11 cellular contexts compared by ENCODE assay signal in genomic region chr1:235076504-235077162, GRCh38. TPM values are rescaled to one million over a fixed set of nuclear protein-coding genes. Genes with fewer than 3 reads are reported as not detected.
DNase-seq lines count a peak whose midpoint lies in the region; ATAC-seq, FAIRE-seq and TF ChIP-seq lines count a peak whose summit lies in the region.
"Had no signal": no experiment of that assay in that cellular context is flagged by ENCODE, and none has a peak within 500 bp of the region (broad histone marks: within the 10 kb centered on the region; RNA-seq: fewer than 3 reads in every experiment).

No MANE protein-coding gene starts in this region.

- H3K27ac Mint-ChIP-seq in nephron = peak overlapping the region in 2 of 3 experiments; percentile 49 to 56

- peaks cover 42% of the 10 kb centered on the region for H3K4me1 Mint-ChIP-seq in nephron

- no peak overlapping the region for H2AFZ ChIP-seq in GM12878 (ENCODE audit: control insufficient read depth, low read depth, low read length)

- H3K79me2 ChIP-seq in GM12878 (ENCODE audit: control insufficient read depth, insufficient read depth, low read length) = peaks cover 11% of the 10 kb centered on the region

- 95% methylated on average over 16 of the region's 16 CpGs for WGBS in right cardiac atrium
- WGBS in GM12878 (ENCODE audit: insufficient coverage, insufficient replicate concordance, low lambda C conversion rate, missing lambda C conversion rate) = 98% methylated on average over 16 of the region's 16 CpGs
- WGBS in aorta, 2 donors = 95% methylated on average over 16 of the region's 16 CpGs
- WGBS in ovary, 3 donors = 96 to 98% (median 96%) methylated on average over 16 of the region's 16 CpGs

- no peaks in the 10 kb centered on the region for H3K36me3 Mint-ChIP-seq in nephron (ENCODE audit: low read depth)
- H3K36me3 Mint-ChIP-seq: CD8-positive, alpha-beta memory T cell had no signal

- H3K4me3 ChIP-seq in right cardiac atrium (ENCODE audit: low read length) = no peak overlapping the region
- peak overlapping the region; percentile 9; the same call in 1 of the 2 replicates for H3K4me3 ChIP-seq in GM12878
- H3K4me3 ChIP-seq in aorta (ENCODE audit: low read length in 2 of 2) = no peak overlapping the region
- no peak overlapping the region for H3K4me3 ChIP-seq in ovary

- DNase-seq in right cardiac atrium = peak in 1 of 3 donors; percentile 40
- DNase-seq in left cardiac atrium = no peak
- no peak for DNase-seq in GM12878 (ENCODE audit: low read depth, low spot score)
- peak in 1 of 2 donors; percentile 37 for DNase-seq in aorta
- DNase-seq in ovary = no peak
- DNase-seq: CD8-positive, alpha-beta memory T cell; central memory CD4-positive, alpha-beta T cell; NCI-H748 treated with DMSO at 0.1 percent for 48 hours had no signal

- H3K27me3 ChIP-seq in right cardiac atrium (ENCODE audit: control insufficient read depth, insufficient read depth) (no peaks in the 10 kb centered on the region), GM12878 (replicated peaks in 1 of 2; ENCODE audit: control insufficient read depth in 2 of 2, insufficient read depth in 2 of 2, low read length in 1 of 2) (no peaks in the 10 kb centered on the region), aorta (ENCODE audit: control insufficient read depth in 1 of 2, insufficient read depth in 2 of 2, low read length in 1 of 2) (no peaks in the 10 kb centered on the region), ovary (no peaks in the 10 kb centered on the region)

- H3K4me2 ChIP-seq in GM12878 (ENCODE audit: control insufficient read depth, insufficient read depth) = peak overlapping the region; percentile 76

- SMC1A ChIA-PET in GM12878 (lab: Charles Lee; ENCODE audit: uncharacterized antibody, unreplicated experiment) = interaction anchor here (0.8 to 11.3 kb wide), 12 partner anchors 26 to 577 kb away, joined by 3 to 174 read pairs (median 5); no protein-coding TSS in a partner anchor

- H3K27me3 Mint-ChIP-seq in nephron (ENCODE audit: low read depth) = peaks cover 4% of the 10 kb centered on the region
- H3K27me3 Mint-ChIP-seq: CD8-positive, alpha-beta memory T cell had no signal

- CTCF ChIA-PET in GM12878 (lab: Yijun Ruan, JAX) = interaction anchor here (1.0 to 2.1 kb wide), 2 partner anchors 65 to 98 kb away, joined by 3 to 9 read pairs; no protein-coding TSS in a partner anchor

- H3K9ac ChIP-seq in GM12878 (ENCODE audit: control insufficient read depth, insufficient read depth, low read length) = peak overlapping the region; percentile 66

- no TSS peak for BruUV-seq in GM12878 (replicated peaks; lab: Mats Ljungman, UMichigan)

- intact Hi-C loops in right cardiac atrium (cut with DNase I) (loop anchor here (5.0 to 10.0 kb wide), 9 partner anchors 84 to 469 kb away; no protein-coding TSS in a partner anchor), left cardiac atrium (cut with DNase I) (loop anchor here (5.0 to 10.0 kb wide), 4 partner anchors 74 to 469 kb away; no protein-coding TSS in a partner anchor), GM12878 (cut with micrococcal nuclease; ENCODE audit: unreplicated experiment) (loop anchor here (1.0 kb wide), 1 partner anchor 98 kb away; no protein-coding TSS in a partner anchor), aorta (cut with DNase I) (loop anchor here (5.0 kb wide), 5 partner anchors 94 to 464 kb away; partner anchors contain the start of gene IRF2BP2 (in 1 of the 2)), ovary (cut with DNase I) (loop anchor here in 3 of 4 donors (5.0 to 10.0 kb wide), 4 partner anchors 79 to 342 kb away; no protein-coding TSS in a partner anchor)

- FAIRE-seq in GM12878 (lab: Jason Lieb, UNC) = no peak

- H3K9me3 Mint-ChIP-seq in nephron = no peaks in the 10 kb centered on the region
- H3K9me3 Mint-ChIP-seq: CD8-positive, alpha-beta memory T cell had no signal

- TF ChIP-seq RAD21 in GM12878 (IDR thresholded peaks at IDR 0.05; ENCODE audit: insufficient read depth, low read depth, low read length) = no peak

- H3K4me1 ChIP-seq in right cardiac atrium (ENCODE audit: control insufficient read depth, insufficient read depth, low read length) (peaks cover 31% of the 10 kb centered on the region), GM12878 (ENCODE audit: control insufficient read depth, insufficient read depth, low read length) (peaks cover 70% of the 10 kb centered on the region), aorta (ENCODE audit: control insufficient read depth in 1 of 2, insufficient read depth in 2 of 2, low read length in 2 of 2) (peaks cover 0 to 5% of the 10 kb centered on the region in 2 donors), ovary (ENCODE audit: insufficient read depth) (peaks cover 11% of the 10 kb centered on the region)

- no peak for ATAC-seq in right cardiac atrium
- ATAC-seq in left cardiac atrium = no peak
- no peak for ATAC-seq in GM12878
- no peak for ATAC-seq in aorta (ENCODE audit: low FRiP score)
- no peak for ATAC-seq in HG02571 (IDR thresholded peaks at IDR 0.05; ENCODE audit: unreplicated experiment)
- no peak for ATAC-seq in HG03175 (IDR thresholded peaks at IDR 0.05; ENCODE audit: unreplicated experiment)

- H3K36me3 ChIP-seq in GM12878 (ENCODE audit: control insufficient read depth in 2 of 2, insufficient read depth in 2 of 2, low read length in 1 of 2) (no peaks in the 10 kb centered on the region), aorta (ENCODE audit: control insufficient read depth in 1 of 2, insufficient read depth in 2 of 2, low read length in 1 of 2) (no peaks in the 10 kb centered on the region), ovary (no peaks in the 10 kb centered on the region)

- RAD21 ChIA-PET in GM12878 (lab: Charles Lee; ENCODE audit: unreplicated experiment) = interaction anchor here (0.7 to 7.9 kb wide), 22 partner anchors 25 to 578 kb away, joined by 3 to 85 read pairs (median 4); no protein-coding TSS in a partner anchor

- TF ChIP-seq EP300 in GM12878 (IDR thresholded peaks at IDR 0.05; ENCODE audit: borderline replicate concordance in 1 of 2, control insufficient read depth in 1 of 2, low read depth in 2 of 2, low read length in 2 of 2) (no peak), ovary (IDR thresholded peaks at IDR 0.05) (no peak)

- no peaks in the 10 kb centered on the region for H4K20me1 ChIP-seq in GM12878 (ENCODE audit: control insufficient read depth, insufficient read depth)

- no peak for TF ChIP-seq CTCF in GM12878 (IDR thresholded peaks at IDR 0.05 in 2 of 3, conservative IDR thresholded peaks at IDR 0.05 in 1 of 3; ENCODE audit: control insufficient read depth in 2 of 3, extremely low read depth in 1 of 3, insufficient read depth in 1 of 3, low read depth in 3 of 3, low read length in 3 of 3)
- TF ChIP-seq CTCF in nephron (IDR thresholded peaks at IDR 0.05; ENCODE audit: unreplicated experiment in 3 of 3) = no peak
- no peak for TF ChIP-seq CTCF in ovary (IDR thresholded peaks at IDR 0.05)

- POLR2A ChIA-PET in GM12878 (lab: Charles Lee) = interaction anchor here (0.7 to 1.9 kb wide), 7 partner anchors 60 to 479 kb away, joined by 3 to 12 read pairs (median 3); no protein-coding TSS in a partner anchor

- no peak overlapping the region for H3K4me3 Mint-ChIP-seq in nephron

- in situ Hi-C loops in GM12878 (cut with MboI) = loop anchor here (25.0 kb wide), 1 partner anchor 964 kb away; no protein-coding TSS in a partner anchor

- TF ChIP-seq POLR2A in GM12878 (IDR thresholded peaks at IDR 0.05; ENCODE audit: low read depth, low read length) (no peak; the same call in 1 of the 2 replicates), ovary (IDR thresholded peaks at IDR 0.05) (no peak)

- H3K9me3 ChIP-seq in right cardiac atrium (ENCODE audit: control insufficient read depth, low read length) (no peaks in the 10 kb centered on the region), GM12878 (replicated peaks; ENCODE audit: control insufficient read depth, insufficient read depth, low read length) (no peaks in the 10 kb centered on the region), aorta (ENCODE audit: control insufficient read depth, low read length) (no peaks in the 10 kb centered on the region), ovary (no peaks in the 10 kb centered on the region)

- H3K27ac ChIP-seq in right cardiac atrium (ENCODE audit: low read length) (peak overlapping the region; percentile 75), GM12878 (ENCODE audit: control insufficient read depth, insufficient read depth) (peak overlapping the region; percentile 95), aorta (ENCODE audit: low read depth in 1 of 2, low read length in 2 of 2) (peak overlapping the region; percentile 32 to 70), ovary (no peak overlapping the region)

TF ChIP-seq in GM12878, 131 proteins besides CTCF, POLR2A, EP300 and RAD21 (continues in another document):
- TF ChIP-seq LARP7 (IDR thresholded peaks at IDR 0.05) = 0 out of 2 replicates have a peak, but pooled peaks have one; percentile 30
- TF ChIP-seq BACH1 (IDR thresholded peaks at IDR 0.05; ENCODE audit: borderline replicate concordance) = peak; percentile 44; the same call in 1 of the 2 replicates

RNA-seq across cellular contexts. Expression of gene TOMM20, which starts 52.0 kb away (rescaled TPM):
- total RNA-seq in right cardiac atrium = 100 to 1,000 TPM in 1 of 4 donors, 10 to 100 TPM in 3; 88.1 to 110 (median 96.4) TPM
- polyA plus RNA-seq in right cardiac atrium = 66.3 TPM
- total RNA-seq in left cardiac atrium = 10 to 100 TPM; 69.3 to 95.7 TPM
- 52.5 and 52.8 TPM in 2 replicates for total RNA-seq in GM12878 (2013; cell fraction: nucleolus; rRNA removed)
- 75.1 and 89.7 TPM in 2 replicates for total RNA-seq in GM12878 (2014; rRNA removed)
- 58.8 and 59.9 TPM in 2 replicates for total RNA-seq in GM12878 (2014; rRNA removed; fragmentation: Illumina TruSeq; extraction: Trizol)
- total RNA-seq in GM12878 (2021) = 120 and 125 TPM in 2 replicates
- 58.2 TPM for polyA plus RNA-seq in GM12878 (2011; ENCODE audit: low read depth)
- 138 and 178 TPM in 2 replicates for polyA plus RNA-seq in GM12878 (2011; rRNA removed)
- 43.9 and 51.8 TPM in 2 replicates for polyA plus RNA-seq in GM12878 (2011; cell fraction: cytosol; rRNA removed)
- polyA plus RNA-seq in GM12878 (2011; cell fraction: nucleus; rRNA removed) = 31.3 TPM in 2 replicates
- polyA plus RNA-seq in GM12878 (2012) = 94.4 and 116 TPM in 2 replicates
- polyA plus RNA-seq in GM12878 (2014; fragmentation: Illumina TruSeq; extraction: Trizol) = 95.3 and 116 TPM in 2 replicates
- 10 to 100 TPM; 39.8 to 60.1 TPM for polyA plus RNA-seq in GM12878 (2014; fragmentation: Nextera tagmentation; extraction: Ambion mirVana)
- 58.2 and 66.2 TPM in 2 replicates for polyA plus RNA-seq in GM12878 (2014; rRNA removed)
- polyA plus RNA-seq in GM12878 (2016; fragmentation: Nextera tagmentation; extraction: Ambion mirVana) = 10 to 100 TPM; 68.4 to 71.9 TPM
- polyA minus RNA-seq in GM12878 (2011; rRNA and poly(A)+ RNA removed) = 35.0 and 43.1 TPM in 2 replicates
- 27.3 and 28.9 TPM in 2 replicates for polyA minus RNA-seq in GM12878 (2011; cell fraction: cytosol; rRNA and poly(A)+ RNA removed)
- polyA minus RNA-seq in GM12878 (2011; cell fraction: nucleus; rRNA and poly(A)+ RNA removed) = 15.8 and 28.3 TPM in 2 replicates
- total RNA-seq in aorta = 10 to 100 TPM; 77.3 to 78.1 TPM
- polyA plus RNA-seq in aorta = 10 to 100 TPM; 69.8 to 97.5 TPM
- total RNA-seq in ovary = 100 to 1,000 TPM; 104 to 153 (median 118) TPM
- 100 to 1,000 TPM; 120 to 124 TPM for polyA plus RNA-seq in ovary

Comparison
In these comparisons a context has a peak if more than half of its experiments do, and no peak if none do; other contexts are left out.
1. H3K27ac ChIP-seq: peak in right cardiac atrium (single experiment), GM12878 (single experiment) and aorta (2 of 2); none in ovary (0 of 2).